In the genomic region with DNA sequence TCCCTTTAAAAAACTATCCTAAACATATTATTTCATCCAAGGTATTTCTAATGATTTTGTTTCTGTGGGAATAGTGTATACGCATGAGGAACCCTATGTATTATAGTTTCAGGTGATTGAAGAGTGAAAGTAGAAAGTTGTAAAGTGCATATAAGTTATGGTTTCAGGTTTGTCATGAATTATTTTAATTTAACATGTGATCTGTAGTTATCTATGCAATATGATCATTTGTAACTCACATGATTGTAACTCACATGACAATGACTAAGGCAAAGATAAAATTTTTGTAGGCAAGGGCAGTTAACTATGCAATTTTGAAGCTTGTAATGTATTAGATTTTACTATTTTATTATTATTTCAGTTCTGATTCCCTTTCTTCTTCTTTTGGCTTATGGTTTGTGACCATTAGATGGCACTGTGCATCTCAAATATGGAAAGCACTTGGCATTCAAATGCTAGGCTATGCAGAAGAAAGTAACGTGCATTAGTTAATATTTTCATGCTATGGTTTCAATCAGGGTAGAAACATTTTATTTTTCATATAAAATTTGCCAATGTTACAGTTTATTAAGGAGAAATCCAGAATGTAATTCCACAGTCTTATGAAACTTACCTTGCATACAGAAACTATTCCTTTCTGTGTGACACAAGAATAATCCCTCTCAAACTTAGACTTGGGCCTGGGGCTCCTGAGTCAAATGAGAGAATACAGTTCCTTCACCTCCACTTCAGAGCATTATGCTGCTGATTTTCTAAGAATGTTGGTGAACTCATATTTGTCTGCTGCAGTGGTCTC, we compare ENCODE assay signal across 1 cellular context.
TF ChIP-seq lines count a peak whose summit lies in the region.

No MANE protein-coding gene starts in this region.

TF ChIP-seq in H1, 55 proteins besides CTCF, POLR2A, EP300 and RAD21 (continued from another document):
- TF ChIP-seq JUND (IDR thresholded peaks at IDR 0.05; ENCODE audit: low read length) (no peak), RNF2 (IDR thresholded peaks at IDR 0.05; ENCODE audit: borderline replicate concordance, low read depth, low read length, missing control alignments, poor library complexity, severe bottlenecking) (no peak), KDM5A (IDR thresholded peaks at IDR 0.05; ENCODE audit: low read length) (no peak), HDAC6 (IDR thresholded peaks at IDR 0.05; ENCODE audit: low read depth, low read length) (no peak), GTF2F1 (IDR thresholded peaks at IDR 0.05; ENCODE audit: borderline replicate concordance, low read depth, low read length) (no peak), POU5F1 (IDR thresholded peaks at IDR 0.05; ENCODE audit: low read depth, low read length) (no peak), SRF (IDR thresholded peaks at IDR 0.05; ENCODE audit: low read depth, low read length) (no peak), KDM4A (IDR thresholded peaks at IDR 0.05; ENCODE audit: low read depth, low read length, severe bottlenecking) (no peak), CREB1 (IDR thresholded peaks at IDR 0.05) (no peak), FOSL1 (IDR thresholded peaks at IDR 0.05; ENCODE audit: insufficient read depth, low read depth, low read length) (no peak), CTBP2 (IDR thresholded peaks at IDR 0.05; ENCODE audit: borderline replicate concordance, insufficient read depth, insufficient read length, low read length) (no peak), EZH2 (IDR thresholded peaks at IDR 0.05; ENCODE audit: low read depth, low read length, severe bottlenecking) (no peak), SUZ12 (IDR thresholded peaks at IDR 0.05; ENCODE audit: low read length) (no peak), SP1 (IDR thresholded peaks at IDR 0.05; ENCODE audit: low read depth, low read length) (no peak)
- TF ChIP-seq, protein P1, sequence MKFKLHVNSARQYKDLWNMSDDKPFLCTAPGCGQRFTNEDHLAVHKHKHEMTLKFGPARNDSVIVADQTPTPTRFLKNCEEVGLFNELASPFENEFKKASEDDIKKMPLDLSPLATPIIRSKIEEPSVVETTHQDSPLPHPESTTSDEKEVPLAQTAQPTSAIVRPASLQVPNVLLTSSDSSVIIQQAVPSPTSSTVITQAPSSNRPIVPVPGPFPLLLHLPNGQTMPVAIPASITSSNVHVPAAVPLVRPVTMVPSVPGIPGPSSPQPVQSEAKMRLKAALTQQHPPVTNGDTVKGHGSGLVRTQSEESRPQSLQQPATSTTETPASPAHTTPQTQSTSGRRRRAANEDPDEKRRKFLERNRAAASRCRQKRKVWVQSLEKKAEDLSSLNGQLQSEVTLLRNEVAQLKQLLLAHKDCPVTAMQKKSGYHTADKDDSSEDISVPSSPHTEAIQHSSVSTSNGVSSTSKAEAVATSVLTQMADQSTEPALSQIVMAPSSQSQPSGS (IDR thresholded peaks at IDR 0.05; ENCODE audit: low read length) = no peak
TF ChIP-seq in H1: peak in this region for 0.
